Comparison of ENCODE assay signal across 15 cellular contexts in genomic region chr11:23151819-23152218, GRCh38.
DNase-seq lines count a peak whose midpoint lies in the region; ATAC-seq and TF ChIP-seq lines count a peak whose summit lies in the region.
"Had no signal": no experiment of that assay in that cellular context is flagged by ENCODE, and none has a peak within 500 bp of the region (broad histone marks: within the 10 kb centered on the region; RNA-seq: fewer than 3 reads in every experiment).

No MANE protein-coding gene starts in this region.

- intact Hi-C loops in vagina (cut with DNase I) = no loop called here

- H3K27me3 ChIP-seq in RWPE2 (ENCODE audit: insufficient read depth, poor library complexity, severe bottlenecking) = no peaks in the 10 kb centered on the region
- no peaks in the 10 kb centered on the region for H3K27me3 ChIP-seq in vagina
- H3K27me3 ChIP-seq: BLaER1 had no signal

- no peak for TF ChIP-seq POLR2A in vagina (IDR thresholded peaks at IDR 0.05)

- TF ChIP-seq CTCF in RWPE2 (IDR thresholded peaks at IDR 0.05; ENCODE audit: poor library complexity, severe bottlenecking) = no peak
- TF ChIP-seq CTCF in choroid plexus epithelial cell (conservative IDR thresholded peaks at IDR 0.05; ENCODE audit: low read depth, low read length) = no peak
- TF ChIP-seq CTCF in vagina (IDR thresholded peaks at IDR 0.05) = no peak

- H3K4me3 ChIP-seq in RWPE2 (ENCODE audit: severe bottlenecking) = no peak overlapping the region
- H3K4me3 ChIP-seq in choroid plexus epithelial cell (ENCODE audit: low read depth, low read length) = no peak overlapping the region
- no peak overlapping the region for H3K4me3 ChIP-seq in vagina
- H3K4me3 ChIP-seq: BLaER1, HAP-1 had no signal

- no peak overlapping the region for H3K27ac ChIP-seq in RWPE2 (ENCODE audit: poor library complexity, severe bottlenecking)
- H3K27ac ChIP-seq in vagina = no peak overlapping the region
- H3K27ac ChIP-seq: 22Rv1, BLaER1 had no signal

- peak; percentile 1 for DNase-seq in EL
- no peak for DNase-seq in RWPE2 (ENCODE audit: low spot score)
- DNase-seq in choroid plexus epithelial cell (ENCODE audit: low read depth) = peak; percentile 11
- peak; percentile 1 for DNase-seq in non-pigmented ciliary epithelial cell (ENCODE audit: low read depth)
- DNase-seq in vagina (ENCODE audit: extremely low spot score in 2 of 2) = no peak
- DNase-seq: AML-193; Caco-2; CD8-positive, alpha-beta memory T cell; DND-41; GF-D8 had no signal

- peak; percentile 36; the same call in 1 of the 3 replicates for ATAC-seq in RWPE2 (ENCODE audit: low read depth)
- ATAC-seq in GM19324 (IDR thresholded peaks at IDR 0.05; ENCODE audit: low FRiP score, unreplicated experiment) = no peak
- ATAC-seq in GM19351 (IDR thresholded peaks at IDR 0.05; ENCODE audit: unreplicated experiment) = no peak

- no peaks in the 10 kb centered on the region for H3K9me3 ChIP-seq in RWPE2 (ENCODE audit: severe bottlenecking)
- no peaks in the 10 kb centered on the region for H3K9me3 ChIP-seq in vagina
- H3K9me3 ChIP-seq: BLaER1, Caco-2, HAP-1 had no signal

- H3K4me1 ChIP-seq in RWPE2 (ENCODE audit: insufficient read depth, poor library complexity, severe bottlenecking) (no peaks in the 10 kb centered on the region), vagina (no peaks in the 10 kb centered on the region)
- H3K4me1 ChIP-seq: BLaER1, Caco-2 had no signal

- H3K36me3 ChIP-seq in RWPE2 (ENCODE audit: low read depth) = no peaks in the 10 kb centered on the region
- no peaks in the 10 kb centered on the region for H3K36me3 ChIP-seq in vagina
- H3K36me3 ChIP-seq: BLaER1, HAP-1 had no signal

Comparison
In these comparisons a context has a peak if more than half of its experiments do, and no peak if none do; other contexts are left out.
1. DNase-seq: peak in EL (single experiment), choroid plexus epithelial cell (single experiment) and non-pigmented ciliary epithelial cell (single experiment); none in RWPE2 (single experiment) and vagina (0 of 2).